In genomic region chr1:206204871-206205270, GRCh38 we compare ENCODE assay signal across 8 cellular contexts. TPM values are rescaled to one million over a fixed set of nuclear protein-coding genes. Genes with fewer than 3 reads are reported as not detected.
A peak's percentile ranks its signal among the peaks of the same experiment; 100 is the strongest.
DNase-seq lines count a peak whose midpoint lies in the region; ATAC-seq, FAIRE-seq and TF ChIP-seq lines count a peak whose summit lies in the region.
"Not testable (repeated sequence)": the region's sequence is repeated elsewhere in the genome, so short reads cannot be mapped to it uniquely, and the experiment has no call there.

No MANE protein-coding gene starts in this region.

- H3K4me3 ChIP-seq in Caco-2 (ENCODE audit: low read depth, low read length) (peak overlapping the region; percentile 35), keratinocyte (ENCODE audit: control insufficient read depth in 2 of 3, extremely low read depth in 1 of 3, insufficient read depth in 2 of 3, low read depth in 1 of 3, low read length in 3 of 3) (peak overlapping the region in 2 of 3 experiments; percentile 33 to 35), thoracic aorta (peak overlapping the region; percentile 75)
- not testable (repeated sequence) for H3K4me3 ChIP-seq in KMS-11 (IDR thresholded peaks at IDR 0.05; ENCODE audit: insufficient read depth, low read depth, low read length)

- not testable (repeated sequence) for ATAC-seq in T-helper 17 cell; activated naive CD8-positive, alpha-beta T cell treated with anti-CD3 and anti-CD28 coated beads, Interleukin-2, amount 10 ng/mL, durations not matched to agents 7 days and 5 days (ENCODE audit: low read depth); thoracic aorta (ENCODE audit: insufficient number of reproducible peaks, low FRiP score, low read depth)

- not testable (repeated sequence) for H3K4me1 Mint-ChIP-seq in Caco-2 (ENCODE audit: low read depth, unreplicated experiment); T-helper 17 cell; activated naive CD8-positive, alpha-beta T cell treated with anti-CD3 and anti-CD28 coated beads, Interleukin-2, amount 10 ng/mL, durations not matched to agents 7 days and 5 days; osteocyte (ENCODE audit: unreplicated experiment)

- H3K79me2 ChIP-seq in KMS-11 (ENCODE audit: insufficient read depth, low read depth); keratinocyte (ENCODE audit: control insufficient read depth, insufficient read depth, low read length): not testable (repeated sequence)

- H3K9me3 Mint-ChIP-seq in Caco-2 (ENCODE audit: unreplicated experiment); activated naive CD8-positive, alpha-beta T cell treated with anti-CD3 and anti-CD28 coated beads, Interleukin-2, amount 10 ng/mL, durations not matched to agents 7 days and 5 days; osteocyte (ENCODE audit: unreplicated experiment): not testable (repeated sequence)

- FAIRE-seq in keratinocyte (lab: Jason Lieb, UNC): not testable (repeated sequence)

- not testable (repeated sequence) for TF ChIP-seq CTCF in Caco-2 (IDR thresholded peaks at IDR 0.05; ENCODE audit: insufficient read depth in 1 of 2, low read depth in 1 of 2, low read length in 1 of 2, severe bottlenecking in 1 of 2, unreplicated experiment in 1 of 2); KMS-11 (conservative IDR thresholded peaks at IDR 0.05; ENCODE audit: low read depth, low read length); keratinocyte (optimal IDR thresholded peaks at IDR 0.05 in 1 of 3, IDR thresholded peaks at IDR 0.05 in 1 of 3, conservative IDR thresholded peaks at IDR 0.05 in 1 of 3; ENCODE audit: extremely low read depth in 1 of 3, insufficient read depth in 2 of 3, low read length in 3 of 3); osteocyte (IDR thresholded peaks at IDR 0.05); thoracic aorta (IDR thresholded peaks at IDR 0.05)

- H3K4me3 Mint-ChIP-seq in Caco-2 (ENCODE audit: unreplicated experiment) (peak overlapping the region; percentile 62), T-helper 17 cell (peak overlapping the region; percentile 86), osteocyte (ENCODE audit: unreplicated experiment) (peak overlapping the region; percentile 80)
- peak overlapping the region; percentile 93 for H3K4me3 Mint-ChIP-seq in activated naive CD8-positive, alpha-beta T cell treated with anti-CD3 and anti-CD28 coated beads, Interleukin-2, amount 10 ng/mL, durations not matched to agents 7 days and 5 days

- H3K36me3 Mint-ChIP-seq in Caco-2 (ENCODE audit: insufficient read depth, unreplicated experiment); T-helper 17 cell (ENCODE audit: low read depth); activated naive CD8-positive, alpha-beta T cell treated with anti-CD3 and anti-CD28 coated beads, Interleukin-2, amount 10 ng/mL, durations not matched to agents 7 days and 5 days; osteocyte (ENCODE audit: unreplicated experiment): not testable (repeated sequence)

- not testable (repeated sequence) for H3K27ac Mint-ChIP-seq in Caco-2 (ENCODE audit: unreplicated experiment); T-helper 17 cell
- H3K27ac Mint-ChIP-seq in activated naive CD8-positive, alpha-beta T cell treated with anti-CD3 and anti-CD28 coated beads, Interleukin-2, amount 10 ng/mL, durations not matched to agents 7 days and 5 days: peak overlapping the region; percentile 84
- peak overlapping the region; percentile 84 for H3K27ac Mint-ChIP-seq in osteocyte (ENCODE audit: unreplicated experiment)

- H3K9me1 ChIP-seq in keratinocyte (ENCODE audit: control insufficient read depth, extremely low read depth, insufficient read depth, low read length): not testable (repeated sequence)

- intact Hi-C loops in Caco-2 (cut with micrococcal nuclease; ENCODE audit: unreplicated experiment): not testable (repeated sequence)

- H3K27me3 ChIP-seq in Caco-2 (replicated peaks; ENCODE audit: control insufficient read depth, insufficient read depth, low read length); KMS-11 (ENCODE audit: insufficient read depth, low read depth); keratinocyte (ENCODE audit: control insufficient read depth, extremely low read depth, insufficient read depth, low read length); thoracic aorta (replicated peaks; ENCODE audit: insufficient read depth): not testable (repeated sequence)

- not testable (repeated sequence) for H3K27ac ChIP-seq in KMS-11; keratinocyte (ENCODE audit: control insufficient read depth, insufficient read depth, low read length)
- H3K27ac ChIP-seq in thoracic aorta: peak overlapping the region; percentile 47 to 75

- not testable (repeated sequence) for H3K36me3 ChIP-seq in Caco-2 (ENCODE audit: control insufficient read depth, insufficient read depth, low read length); KMS-11 (ENCODE audit: insufficient read depth); keratinocyte (ENCODE audit: control insufficient read depth in 2 of 2, extremely low read depth in 1 of 2, insufficient read depth in 2 of 2, low read length in 2 of 2); thoracic aorta

- CTCF ChIA-PET in Caco-2 (lab: Charles Lee): not testable (repeated sequence)

- peak overlapping the region; percentile 22; the same call in 1 of the 2 replicates for H2AFZ ChIP-seq in KMS-11 (ENCODE audit: low read depth)
- H2AFZ ChIP-seq in keratinocyte (ENCODE audit: control insufficient read depth, low read length): not testable (repeated sequence)

- not testable (repeated sequence) for BruUV-seq in Caco-2 (replicated peaks; lab: Mats Ljungman, UMichigan)

- DNase-seq in Caco-2: peak in 1 of 2 experiments; percentile 15
- peak in 1 of 3 donors; percentile 10 for DNase-seq in T-helper 17 cell
- peak; percentile 45 for DNase-seq in activated naive CD8-positive, alpha-beta T cell treated with anti-CD3 and anti-CD28 coated beads, Interleukin-2, amount 10 ng/mL, durations not matched to agents 7 days and 5 days
- DNase-seq in erythroblast (lab: John Stamatoyannopoulos, UW): peak; percentile 8 to 29
- DNase-seq in keratinocyte (ENCODE audit: low read depth, low spot score); osteocyte (ENCODE audit: extremely low spot score, unreplicated experiment); thoracic aorta (ENCODE audit: low spot score): not testable (repeated sequence)

- dilution Hi-C loops in keratinocyte (cut with MboI; ENCODE audit: extremely low pct_ligation_motif_present, low sequenced_read_pairs): not testable (repeated sequence)

- H3K4me2 ChIP-seq in KMS-11 (peak overlapping the region; percentile 21; the same call in 1 of the 2 replicates), keratinocyte (ENCODE audit: control insufficient read depth, extremely low read depth, insufficient read depth, low read depth, low read length) (peak overlapping the region; percentile 16)

- POLR2A ChIA-PET in Caco-2 (lab: Charles Lee); activated naive CD8-positive, alpha-beta T cell treated with anti-CD3 and anti-CD28 coated beads, Interleukin-2, amount 10 ng/mL, durations not matched to agents 7 days and 5 days (lab: Charles Lee): not testable (repeated sequence)

- H4K20me1 ChIP-seq in KMS-11 (ENCODE audit: insufficient read depth); keratinocyte (ENCODE audit: control insufficient read depth, extremely low read depth, insufficient read depth, low read length): not testable (repeated sequence)

- not testable (repeated sequence) for H3K9ac ChIP-seq in KMS-11
- peak overlapping the region; percentile 60 for H3K9ac ChIP-seq in keratinocyte (ENCODE audit: control insufficient read depth, extremely low read depth, insufficient read depth, low read length)

- H3K4me1 ChIP-seq in Caco-2; KMS-11 (ENCODE audit: low read depth, poor library complexity, severe bottlenecking); keratinocyte (ENCODE audit: control insufficient read depth, extremely low read depth, insufficient read depth, low read length); thoracic aorta (ENCODE audit: control insufficient read depth in 1 of 2, low read depth in 2 of 2): not testable (repeated sequence)

- not testable (repeated sequence) for TF ChIP-seq POLR2A in erythroblast (IDR thresholded peaks at IDR 0.05; ENCODE audit: low read length)

- H3K9me3 ChIP-seq in Caco-2; T-helper 17 cell (ENCODE audit: control insufficient read depth, low read length, poor library complexity, severe bottlenecking); keratinocyte (ENCODE audit: control insufficient read depth, low read depth, low read length); thoracic aorta: not testable (repeated sequence)

- not testable (repeated sequence) for H3K27me3 Mint-ChIP-seq in Caco-2 (ENCODE audit: insufficient read depth, unreplicated experiment); T-helper 17 cell; activated naive CD8-positive, alpha-beta T cell treated with anti-CD3 and anti-CD28 coated beads, Interleukin-2, amount 10 ng/mL, durations not matched to agents 7 days and 5 days; osteocyte (ENCODE audit: unreplicated experiment)

RNA-seq across cellular contexts. Expression of gene SRGAP2, which starts 1.5 kb away (rescaled TPM):
- 23.7 and 29.1 TPM in 2 replicates for total RNA-seq in Caco-2 (2022)
- total RNA-seq in T-helper 17 cell: 10 to 100 TPM; 33.5 to 35.1 TPM
- total RNA-seq in activated naive CD8-positive, alpha-beta T cell treated with anti-CD3 and anti-CD28 coated beads, Interleukin-2, amount 10 ng/mL, durations not matched to agents 7 days and 5 days: 10 to 100 TPM; 79.7 to 83.8 TPM
- 11.2 to 12.7 TPM (median 12.5 TPM) in 3 replicates for polyA plus RNA-seq in keratinocyte
- polyA plus RNA-seq in keratinocyte (2011; ENCODE audit: low read depth): 24.3 TPM
- polyA plus RNA-seq in keratinocyte (2011; cell fraction: cytosol; rRNA removed): 11.3 and 15.6 TPM in 2 replicates
- polyA plus RNA-seq in keratinocyte (2011; cell fraction: nucleus; rRNA removed): 52.6 and 64.3 TPM in 2 replicates
- 17.6 and 27.9 TPM in 2 replicates for polyA plus RNA-seq in keratinocyte (2012; ENCODE audit: low replicate concordance)
- polyA minus RNA-seq in keratinocyte: 23.3 to 42.4 TPM (median 42.3 TPM) in 3 replicates
- 35.5 TPM for polyA minus RNA-seq in keratinocyte (2011; cell fraction: cytosol; rRNA and poly(A)+ RNA removed)
- 61.7 and 82.5 TPM in 2 replicates for polyA minus RNA-seq in keratinocyte (2011; cell fraction: nucleus; rRNA and poly(A)+ RNA removed)
- 75.3 TPM in 2 replicates for total RNA-seq in osteocyte
- 10 to 100 TPM; 70.8 to 86.4 TPM for total RNA-seq in thoracic aorta

RNA-seq across cellular contexts. Expression of gene FAM72A, which starts 2.2 kb away (rescaled TPM):
- 12.1 and 12.3 TPM in 2 replicates for total RNA-seq in Caco-2 (2022)
- total RNA-seq in T-helper 17 cell: 1 to 10 TPM in 1 of 2 donors, not detected in 1; 1.5 TPM
- 10 to 100 TPM; 21.3 to 22.1 TPM for total RNA-seq in activated naive CD8-positive, alpha-beta T cell treated with anti-CD3 and anti-CD28 coated beads, Interleukin-2, amount 10 ng/mL, durations not matched to agents 7 days and 5 days
- polyA plus RNA-seq in keratinocyte: 2.2 to 6.5 TPM (median 2.7 TPM) in 3 replicates
- not detected for polyA plus RNA-seq in keratinocyte (2011; ENCODE audit: low read depth)
- polyA plus RNA-seq in keratinocyte (2011; cell fraction: cytosol; rRNA removed): 1.8 and 2.4 TPM in 2 replicates
- polyA plus RNA-seq in keratinocyte (2011; cell fraction: nucleus; rRNA removed): 4.4 and 5.3 TPM in 2 replicates
- 0.93 and 3.5 TPM in 2 replicates for polyA plus RNA-seq in keratinocyte (2012; ENCODE audit: low replicate concordance)
- polyA minus RNA-seq in keratinocyte: 1.9 to 5.6 TPM in 2 of 3 replicates, not detected in the other
- polyA minus RNA-seq in keratinocyte (2011; cell fraction: cytosol; rRNA and poly(A)+ RNA removed): not detected
- 0.95 and 2.2 TPM in 2 replicates for polyA minus RNA-seq in keratinocyte (2011; cell fraction: nucleus; rRNA and poly(A)+ RNA removed)
- 3.2 and 4.3 TPM in 2 replicates for total RNA-seq in osteocyte
- 1 to 10 TPM; 2.8 to 4.9 TPM for total RNA-seq in thoracic aorta
